ENCODE assay signal across 34 cellular contexts in genomic region chr7:117631652-117632051, GRCh38.
"Had no signal": no experiment of that assay in that cellular context is flagged by ENCODE, and none has a peak within 500 bp of the region (broad histone marks: within the 10 kb centered on the region; RNA-seq: fewer than 3 reads in every experiment).

No MANE protein-coding gene starts in this region.

- H3K4me3 ChIP-seq: MG63, Peyer's patch had no signal

- H3K27me3 ChIP-seq: brain microvascular endothelial cell, MG63, Peyer's patch had no signal

- H3K9me3 ChIP-seq: MG63, Peyer's patch had no signal

- H3K27ac Mint-ChIP-seq: activated CD4-positive, alpha-beta T cell treated with anti-CD3 and anti-CD28 coated beads, Interleukin-2, amount 10 ng/mL, durations not matched to agents 24 days and 14 days; activated CD8-positive, alpha-beta T cell treated with anti-CD3 and anti-CD28 coated beads for 36 hours; activated naive CD8-positive, alpha-beta T cell treated with anti-CD3 and anti-CD28 coated beads for 36 hours; activated T-cell treated with anti-CD3 and anti-CD28 coated beads, Interleukin-2, amount 50 U/mL, for 72 hours; activated T-helper 17 cell treated with anti-CD3 and anti-CD28 coated beads, Interleukin-2, amount 50 U/mL, for 72 hours; T-cell; T-helper 17 cell had no signal

- H3K36me3 ChIP-seq: brain microvascular endothelial cell, MG63, Peyer's patch had no signal

- H3K4me1 Mint-ChIP-seq: activated CD4-positive, alpha-beta T cell treated with anti-CD3 and anti-CD28 coated beads, Interleukin-2, amount 10 ng/mL, durations not matched to agents 24 days and 14 days; activated naive CD8-positive, alpha-beta T cell treated with anti-CD3 and anti-CD28 coated beads for 36 hours; activated T-helper 17 cell treated with anti-CD3 and anti-CD28 coated beads, Interleukin-2, amount 50 U/mL, for 72 hours; T-cell; T-helper 17 cell had no signal

- H3K4me1 ChIP-seq: Peyer's patch had no signal

- DNase-seq: activated CD4-positive, alpha-beta T cell treated with anti-CD3 and anti-CD28 coated beads, Interleukin-2, amount 10 ng/mL, durations not matched to agents 24 days and 14 days; activated CD4-positive, alpha-beta T cell treated with anti-CD3 and anti-CD28 coated beads, Interleukin-2, amount 50 U/mL, for 4 hours; activated CD4-positive, CD25-positive, alpha-beta regulatory T cell; activated CD8-positive, alpha-beta T cell treated with anti-CD3 and anti-CD28 coated beads for 36 hours; activated effector memory CD4-positive, alpha-beta T cell treated with anti-CD3 and anti-CD28 coated beads, Interleukin-2, amount 50 U/mL, for 16 hours; activated naive CD4-positive, alpha-beta T cell; activated naive CD4-positive, alpha-beta T cell treated with anti-CD3 and anti-CD28 coated beads, Interleukin-2, amount 50 U/mL, for 16 hours; activated naive CD8-positive, alpha-beta T cell treated with anti-CD3 and anti-CD28 coated beads for 36 hours; activated T-cell treated with anti-CD3 and anti-CD28 coated beads, Interleukin-2, amount 50 U/mL, for 1 hour; activated T-cell treated with anti-CD3 and anti-CD28 coated beads, Interleukin-2, amount 50 U/mL, for 72 hours; amniotic stem cell; aorta; brain microvascular endothelial cell; central memory CD4-positive, alpha-beta T cell; MG63; NCI-H1048; NCI-H1105 treated with DMSO at 0.1 percent for 48 hours; NCI-H1436; NCI-H1694; NCI-H1930; NCI-H2081 treated with DMSO at 0.1 percent for 48 hours; NCI-H226; NCI-H524 treated with DMSO at 0.1 percent for 48 hours; NK-92 treated with Interleukin-12 subunit alpha and Interleukin-12 subunit beta, amount 100 ng/mL, for 24 hours; PC-3; Peyer's patch; RPMI8226; SIG-M5; T-cell; T-helper 17 cell had no signal

- ATAC-seq: activated CD8-positive, alpha-beta T cell treated with anti-CD3 and anti-CD28 coated beads for 36 hours; activated T-cell treated with anti-CD3 and anti-CD28 coated beads, Interleukin-2, amount 50 U/mL, for 72 hours; activated T-helper 17 cell treated with anti-CD3 and anti-CD28 coated beads, Interleukin-2, amount 50 U/mL, for 72 hours; PC-3; SK-N-SH treated with all-trans-retinoic acid at 6 μM for 48 hours; T-cell; T-helper 17 cell had no signal

- H3K36me3 Mint-ChIP-seq: activated naive CD8-positive, alpha-beta T cell treated with anti-CD3 and anti-CD28 coated beads for 36 hours; T-cell had no signal

- H3K4me3 Mint-ChIP-seq: activated CD4-positive, alpha-beta T cell treated with anti-CD3 and anti-CD28 coated beads, Interleukin-2, amount 10 ng/mL, durations not matched to agents 24 days and 14 days; activated CD8-positive, alpha-beta T cell treated with anti-CD3 and anti-CD28 coated beads for 36 hours; activated naive CD8-positive, alpha-beta T cell treated with anti-CD3 and anti-CD28 coated beads for 36 hours; activated T-cell treated with anti-CD3 and anti-CD28 coated beads, Interleukin-2, amount 50 U/mL, for 72 hours; activated T-helper 17 cell treated with anti-CD3 and anti-CD28 coated beads, Interleukin-2, amount 50 U/mL, for 72 hours; T-cell; T-helper 17 cell had no signal

- H3K27me3 Mint-ChIP-seq: activated CD4-positive, alpha-beta T cell treated with anti-CD3 and anti-CD28 coated beads, Interleukin-2, amount 10 ng/mL, durations not matched to agents 24 days and 14 days; activated CD8-positive, alpha-beta T cell treated with anti-CD3 and anti-CD28 coated beads for 36 hours; activated naive CD8-positive, alpha-beta T cell treated with anti-CD3 and anti-CD28 coated beads for 36 hours; activated T-helper 17 cell treated with anti-CD3 and anti-CD28 coated beads, Interleukin-2, amount 50 U/mL, for 72 hours; T-cell; T-helper 17 cell had no signal

- H3K9me3 Mint-ChIP-seq: activated CD8-positive, alpha-beta T cell treated with anti-CD3 and anti-CD28 coated beads for 36 hours had no signal

- H3K27ac ChIP-seq: brain microvascular endothelial cell, Peyer's patch, VCaP had no signal

- FAIRE-seq: colon had no signal
